ENCODE assay signal across 11 cellular contexts in genomic region chr2:64838817-64839216, GRCh38.
DNase-seq lines count a peak whose midpoint lies in the region; ATAC-seq, FAIRE-seq and TF ChIP-seq lines count a peak whose summit lies in the region.
"Had no signal": no experiment of that assay in that cellular context is flagged by ENCODE, and none has a peak within 500 bp of the region (broad histone marks: within the 10 kb centered on the region; RNA-seq: fewer than 3 reads in every experiment).

No MANE protein-coding gene starts in this region.

- ATAC-seq in pancreas: peak in 3 of 4 donors; percentile 37 to 64 (median 47)

- FAIRE-seq in pancreas (lab: Jason Lieb, UNC): no peak
- FAIRE-seq: colon had no signal

- H3K9me3 ChIP-seq in pancreas (no peaks in the 10 kb centered on the region), esophagus muscularis mucosa (no peaks in the 10 kb centered on the region)

- no peak for TF ChIP-seq EP300 in esophagus muscularis mucosa (IDR thresholded peaks at IDR 0.05)

- no peak overlapping the region for H3K4me3 ChIP-seq in epithelial cell of proximal tubule (ENCODE audit: low read depth, low read length)
- H3K4me3 ChIP-seq in pancreas: no peak overlapping the region
- no peak overlapping the region for H3K4me3 ChIP-seq in esophagus muscularis mucosa

- TF ChIP-seq POLR2A in esophagus muscularis mucosa (IDR thresholded peaks at IDR 0.05; ENCODE audit: low read depth): no peak

- TF ChIP-seq CTCF in epithelial cell of proximal tubule (conservative IDR thresholded peaks at IDR 0.05; ENCODE audit: low read depth, low read length) (no peak), pancreas (IDR thresholded peaks at IDR 0.05) (no peak), GM10248 (IDR thresholded peaks at IDR 0.05; ENCODE audit: control extremely low read depth, extremely low read depth, low read depth, missing control alignments) (no peak), esophagus muscularis mucosa (IDR thresholded peaks at IDR 0.05) (no peak)

- DNase-seq in CD1c-positive myeloid dendritic cell (ENCODE audit: extremely low spot score): peak; percentile 91
- peak; percentile 40 for DNase-seq in NCI-H460 (ENCODE audit: extremely low read depth, low read depth)
- DNase-seq in epithelial cell of proximal tubule (ENCODE audit: low read depth): peak; percentile 82
- no peak for DNase-seq in pancreas
- DNase-seq in NCI-H510A (lab: John Stamatoyannopoulos, UW): no peak
- no peak for DNase-seq in GM10248 (ENCODE audit: extremely low spot score)
- no peak for DNase-seq in esophagus muscularis mucosa (ENCODE audit: extremely low spot score)
- no peak for DNase-seq in HEK293T (ENCODE audit: extremely low spot score)
- DNase-seq: activated CD4-positive, alpha-beta memory T cell treated with anti-CD3 and anti-CD28 coated beads for 36 hours; NK-92 treated with Interleukin-12 subunit alpha and Interleukin-12 subunit beta, amount 100 ng/mL, for 24 hours had no signal

- CTCF ChIA-PET in GM10248 (lab: Yijun Ruan, JAX) (interaction anchor here (1.1 to 2.7 kb wide), 3 partner anchors 9 to 230 kb away, joined by 4 to 19 read pairs (median 14); no protein-coding TSS in a partner anchor), HEK293T (lab: Yijun Ruan, JAX) (interaction anchor here (0.7 kb wide), 2 partner anchors 10 to 18 kb away, joined by 4 to 7 read pairs; no protein-coding TSS in a partner anchor)

- H3K27me3 ChIP-seq in pancreas (no peaks in the 10 kb centered on the region), esophagus muscularis mucosa (no peaks in the 10 kb centered on the region)

- H3K27ac ChIP-seq in pancreas (peak overlapping the region in 1 of 4 donors; percentile 4), esophagus muscularis mucosa (replicated peaks in 1 of 4) (no peak overlapping the region)

- H3K4me1 ChIP-seq in pancreas (peaks cover 0 to 3% (median 0%) of the 10 kb centered on the region in 3 donors), esophagus muscularis mucosa (peaks cover 0 to 33% (median 21%) of the 10 kb centered on the region in 4 donors)

- intact Hi-C loops in pancreas (cut with DNase I): loop anchor here in 1 of 3 donors (10.0 kb wide), 1 partner anchor 194 kb away; no protein-coding TSS in a partner anchor
- intact Hi-C loops in esophagus muscularis mucosa (cut with DNase I): no loop called here

- POLR2A ChIA-PET in GM10248 (lab: Yijun Ruan, JAX) (no interaction called here), HEK293T (lab: Yijun Ruan, JAX) (interaction anchor here (1.3 kb wide), 1 partner anchor 20 kb away, joined by 4 read pairs; no protein-coding TSS in a partner anchor)

- 74 to 77% methylated on average over 8 of the region's 8 CpGs for WGBS in pancreas, 2 donors
- 61% methylated on average over 5 of the region's 8 CpGs for WGBS in esophagus muscularis mucosa

- no peaks in the 10 kb centered on the region for H3K36me3 ChIP-seq in pancreas
- no peaks in the 10 kb centered on the region for H3K36me3 ChIP-seq in esophagus muscularis mucosa

TF ChIP-seq in HEK293T, 16 proteins besides CTCF, POLR2A, EP300 and RAD21:
- TF ChIP-seq FOXM1 (IDR thresholded peaks at IDR 0.05; ENCODE audit: borderline replicate concordance): no peak

Comparison
In these comparisons a context has a peak if more than half of its experiments do, and no peak if none do; other contexts are left out.
1. DNase-seq: peak in CD1c-positive myeloid dendritic cell (single experiment), NCI-H460 (single experiment) and epithelial cell of proximal tubule (single experiment); none in pancreas (0 of 6), NCI-H510A (single experiment), GM10248 (single experiment), esophagus muscularis mucosa (single experiment) and HEK293T (single experiment).